In the genomic region with DNA sequence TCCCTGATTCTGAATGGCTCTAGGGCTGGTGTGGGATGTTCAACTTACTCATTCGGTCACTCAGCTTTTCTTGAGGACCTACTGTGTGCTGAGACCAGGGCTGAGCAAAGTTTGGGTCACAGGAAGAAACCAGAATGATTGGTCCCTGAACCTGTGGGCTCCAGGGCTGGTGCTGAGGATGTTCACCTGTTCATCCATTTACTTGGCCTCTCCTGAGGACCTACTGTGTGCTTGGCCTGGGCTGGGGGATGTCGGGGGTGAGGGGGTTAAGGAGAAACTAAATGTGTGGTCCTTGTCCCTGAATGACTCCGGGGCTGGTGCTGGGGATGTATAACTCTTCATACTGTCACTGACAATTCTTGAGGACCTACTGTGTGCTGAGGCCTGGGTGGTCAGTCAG, we compare ENCODE assay signal across 27 cellular contexts. TPM values are rescaled to one million over a fixed set of nuclear protein-coding genes. Genes with fewer than 3 reads are reported as not detected.
"Had no signal": no experiment of that assay in that cellular context is flagged by ENCODE, and none has a peak within 500 bp of the region (broad histone marks: within the 10 kb centered on the region; RNA-seq: fewer than 3 reads in every experiment).

No MANE protein-coding gene starts in this region.

- DNase-seq: naive B cell; naive thymus-derived CD8-positive, alpha-beta T cell; nephron progenitor cell; spleen; stimulated activated CD4-positive, alpha-beta T cell treated with anti-CD3 and anti-CD28 coated beads, Interleukin-12 subunit alpha, Interleukin-12 subunit beta, amount 100 ng/mL, for 4 hours; stimulated activated CD4-positive, alpha-beta T cell treated with anti-CD3 and anti-CD28 coated beads, Interleukin-4, amount 100 ng/mL, for 1 hour; stimulated activated CD4-positive, alpha-beta T cell treated with anti-CD3 and anti-CD28 coated beads, Interleukin-4, amount 100 ng/mL, for 4 hours; stimulated activated CD8-positive, alpha-beta memory T cell treated with anti-CD3 and anti-CD28 coated beads, Interleukin-4, amount 100 ng/mL, for 48 hours; stimulated activated naive CD4-positive, alpha-beta T cell; stimulated activated naive CD8-positive, alpha-beta T cell treated with anti-CD3 and anti-CD28 coated beads, Interleukin-15, amount 100 ng/mL, for 72 hours; stimulated activated naive CD8-positive, alpha-beta T cell treated with anti-CD3 and anti-CD28 coated beads, Interleukin-15, Interleukin-2, amounts not matched to agents 100 U/mL and 50 U/mL, for 24 hours had no signal

- ATAC-seq: naive thymus-derived CD8-positive, alpha-beta T cell; natural killer cell treated with Interleukin-12 subunit alpha and Interleukin-12 subunit beta and Interleukin-15 and Interleukin-18, amount 100 ng/mL, for 72 hours; psoas muscle; stimulated activated naive CD8-positive, alpha-beta T cell treated with anti-CD3 and anti-CD28 coated beads, Interleukin-15, amount 100 ng/mL, for 72 hours; stimulated activated naive CD8-positive, alpha-beta T cell treated with anti-CD3 and anti-CD28 coated beads, Interleukin-15, Interleukin-2, amounts not matched to agents 100 U/mL and 50 U/mL, for 24 hours had no signal

- H3K9ac ChIP-seq: parathyroid adenoma had no signal

- H3K9me3 ChIP-seq: ovary, thoracic aorta, thyroid gland, uterus had no signal

- H3K4me1 ChIP-seq: parathyroid adenoma, psoas muscle, suprapubic skin, thyroid gland, upper lobe of left lung, uterus had no signal

- H3K27me3 ChIP-seq: neutrophil, ovary, spleen, suprapubic skin, thyroid gland, tibial nerve, upper lobe of left lung, uterus had no signal

- H3K36me3 ChIP-seq: neutrophil, ovary, uterus had no signal

- H3K79me2 ChIP-seq: parathyroid adenoma had no signal

- H3K27ac ChIP-seq: neutrophil, ovary, parathyroid adenoma, psoas muscle, skin epidermis, suprapubic skin, thoracic aorta, thyroid gland, tibial nerve, uterus had no signal

- H3K4me3 ChIP-seq: ovary, psoas muscle, skin epidermis, smooth muscle cell, suprapubic skin, thyroid gland, uterus had no signal

- H3K4me2 ChIP-seq: smooth muscle cell had no signal

RNA-seq across cellular contexts. Expression of a gene that starts 10.3 kb away (rescaled TPM):
- total RNA-seq: myocyte, neural crest cell, smooth muscle cell had no signal
- polyA plus RNA-seq: smooth muscle cell had no signal

RNA-seq across cellular contexts. Expression of a gene that starts 18.3 kb away (rescaled TPM):
- total RNA-seq: naive thymus-derived CD8-positive, alpha-beta T cell; natural killer cell treated with Interleukin-12 subunit alpha and Interleukin-12 subunit beta and Interleukin-15 and Interleukin-18, amount 100 ng/mL, for 72 hours; osteoblast; psoas muscle; thyroid gland had no signal
- polyA plus RNA-seq: spleen had no signal
